11 cellular contexts compared by ENCODE assay signal in genomic region chr16:82010649-82011048, GRCh38. TPM values are rescaled to one million over a fixed set of nuclear protein-coding genes. Genes with fewer than 3 reads are reported as not detected.
DNase-seq lines count a peak whose midpoint lies in the region; ATAC-seq and TF ChIP-seq lines count a peak whose summit lies in the region.
"Had no signal": no experiment of that assay in that cellular context is flagged by ENCODE, and none has a peak within 500 bp of the region (broad histone marks: within the 10 kb centered on the region; RNA-seq: fewer than 3 reads in every experiment).

No MANE protein-coding gene starts in this region.

- H3K27me3 ChIP-seq in Caco-2 (replicated peaks; ENCODE audit: control insufficient read depth, insufficient read depth, low read length) (no peaks in the 10 kb centered on the region), MM.1S (replicated peaks; ENCODE audit: insufficient read depth, low read length) (no peaks in the 10 kb centered on the region), mammary epithelial cell (ENCODE audit: insufficient read depth, low read length) (no peaks in the 10 kb centered on the region)

- H3K4me2 ChIP-seq in MM.1S (ENCODE audit: low read depth, low read length) = peak overlapping the region; percentile 82
- H3K4me2 ChIP-seq in mammary epithelial cell (ENCODE audit: insufficient read depth, low read depth, low read length) = peak overlapping the region; percentile 97

- peak overlapping the region; percentile 63 for H3K27ac Mint-ChIP-seq in Caco-2 (ENCODE audit: unreplicated experiment)
- H3K27ac Mint-ChIP-seq in natural killer cell = peak overlapping the region; percentile 71 to 92
- H3K27ac Mint-ChIP-seq: WTC11 had no signal

- H2AFZ ChIP-seq in MM.1S (ENCODE audit: low read length) (peak overlapping the region; percentile 93), mammary epithelial cell (ENCODE audit: low read depth, low read length) (peak overlapping the region; percentile 100)

- H3F3A ChIP-seq in MM.1S (ENCODE audit: insufficient read depth, low read length) = peaks cover 3% of the 10 kb centered on the region; the same call in 1 of the 2 replicates

- H3K4me3 ChIP-seq in Caco-2 (ENCODE audit: low read depth, low read length) (peak overlapping the region; percentile 41), MM.1S (ENCODE audit: low read length) (peak overlapping the region; percentile 76), mammary epithelial cell (replicated peaks in 1 of 3; ENCODE audit: insufficient read depth in 1 of 3, low read depth in 2 of 3, low read length in 3 of 3) (peak overlapping the region; percentile 76 to 90 (median 81))

- H3K79me2 ChIP-seq in MM.1S (ENCODE audit: low read length) (peaks cover 10% of the 10 kb centered on the region; the same call in 1 of the 2 replicates), mammary epithelial cell (ENCODE audit: insufficient read depth, low read length) (peaks cover 13% of the 10 kb centered on the region)

- dilution Hi-C loops in mammary epithelial cell (cut with HindIII; ENCODE audit: low sequenced_read_pairs) = no loop called here

- no peaks in the 10 kb centered on the region for H3K9me2 ChIP-seq in MM.1S (replicated peaks; ENCODE audit: insufficient read depth, low read length)

- peaks cover 4% of the 10 kb centered on the region for H3K27me3 Mint-ChIP-seq in Caco-2 (ENCODE audit: insufficient read depth, unreplicated experiment)
- H3K27me3 Mint-ChIP-seq in natural killer cell (ENCODE audit: low read depth in 2 of 2) = peaks cover 14 to 23% of the 10 kb centered on the region in 2 donors

- H3K27ac ChIP-seq in MM.1S (ENCODE audit: low read length) (peak overlapping the region; percentile 73; the same call in 1 of the 2 replicates), mammary epithelial cell (ENCODE audit: insufficient read depth, low read depth, low read length) (peak overlapping the region; percentile 60)
- H3K27ac ChIP-seq: gastroesophageal sphincter had no signal

- no peak for DNase-seq in Caco-2
- peak; percentile 14 for DNase-seq in MM.1S
- peak; percentile 17 for DNase-seq in mammary epithelial cell
- DNase-seq in natural killer cell = no peak
- DNase-seq in dermis blood vessel endothelial cell = no peak
- DNase-seq in retina = no peak
- DNase-seq: DND-41 had no signal

- intact Hi-C loops in Caco-2 (cut with micrococcal nuclease; ENCODE audit: unreplicated experiment) (no loop called here), mammary epithelial cell (cut with micrococcal nuclease) (no loop called here), natural killer cell (cut with micrococcal nuclease) (no loop called here)

- H3K4me1 Mint-ChIP-seq in Caco-2 (ENCODE audit: low read depth, unreplicated experiment) = no peaks in the 10 kb centered on the region
- H3K4me1 Mint-ChIP-seq in natural killer cell = peaks cover 31 to 38% of the 10 kb centered on the region in 2 donors

- no peak for TF ChIP-seq CTCF in Caco-2 (IDR thresholded peaks at IDR 0.05; ENCODE audit: insufficient read depth in 1 of 2, low read depth in 1 of 2, low read length in 1 of 2, severe bottlenecking in 1 of 2, unreplicated experiment in 1 of 2)
- no peak for TF ChIP-seq CTCF in MM.1S (IDR thresholded peaks at IDR 0.05; ENCODE audit: low read length)
- TF ChIP-seq CTCF in mammary epithelial cell (conservative IDR thresholded peaks at IDR 0.05 in 1 of 2, IDR thresholded peaks at IDR 0.05 in 1 of 2; ENCODE audit: extremely low read depth in 1 of 2, insufficient read depth in 1 of 2, low read depth in 1 of 2, low read length in 2 of 2) = no peak
- TF ChIP-seq CTCF in natural killer cell (IDR thresholded peaks at IDR 0.05) = no peak

- ATAC-seq in natural killer cell (no peak), GM21723 (IDR thresholded peaks at IDR 0.05; ENCODE audit: unreplicated experiment) (no peak), HG03045 (IDR thresholded peaks at IDR 0.05; ENCODE audit: unreplicated experiment) (no peak)
- ATAC-seq: gastroesophageal sphincter, WTC11 had no signal

- WGBS in mammary epithelial cell (ENCODE audit: low coverage, missing lambda C conversion rate) = 45% methylated on average over 7 of the region's 8 CpGs

- H3K9me3 ChIP-seq in Caco-2 (peaks cover 40% of the 10 kb centered on the region), MM.1S (replicated peaks; ENCODE audit: insufficient read depth, low read length) (no peaks in the 10 kb centered on the region), mammary epithelial cell (replicated peaks; ENCODE audit: insufficient read depth, low read length) (peaks cover 3% of the 10 kb centered on the region)

- no peaks in the 10 kb centered on the region for H3K36me3 ChIP-seq in Caco-2 (ENCODE audit: control insufficient read depth, insufficient read depth, low read length)
- H3K36me3 ChIP-seq in MM.1S (replicated peaks; ENCODE audit: insufficient read depth, low read length) = no peaks in the 10 kb centered on the region
- H3K36me3 ChIP-seq in mammary epithelial cell (ENCODE audit: insufficient read depth, low read length) = peaks cover 4% of the 10 kb centered on the region
- H3K36me3 ChIP-seq: gastroesophageal sphincter had no signal

- H4K20me1 ChIP-seq in MM.1S (ENCODE audit: insufficient read depth, low read length) (no peaks in the 10 kb centered on the region), mammary epithelial cell (ENCODE audit: insufficient read depth, low read length) (no peaks in the 10 kb centered on the region)

- peaks cover 39% of the 10 kb centered on the region for H3K9me3 Mint-ChIP-seq in Caco-2 (ENCODE audit: unreplicated experiment)
- H3K9me3 Mint-ChIP-seq in natural killer cell = peaks cover 0 to 2% of the 10 kb centered on the region in 2 donors

- in situ Hi-C loops in mammary epithelial cell (cut with MboI; ENCODE audit: low sequenced_read_pairs in 2 of 2) = no loop called here

- POLR2A ChIA-PET in Caco-2 (lab: Charles Lee) = no interaction called here

- H3K4me3 Mint-ChIP-seq in Caco-2 (ENCODE audit: unreplicated experiment) = peak overlapping the region; percentile 76
- peak overlapping the region; percentile 95 for H3K4me3 Mint-ChIP-seq in natural killer cell
- H3K4me3 Mint-ChIP-seq: WTC11 had no signal

- no peaks in the 10 kb centered on the region for H3K36me3 Mint-ChIP-seq in Caco-2 (ENCODE audit: insufficient read depth, unreplicated experiment)
- H3K36me3 Mint-ChIP-seq in natural killer cell = no peaks in the 10 kb centered on the region

- H3K4me1 ChIP-seq in Caco-2 (no peaks in the 10 kb centered on the region), MM.1S (ENCODE audit: low read length) (peaks cover 6% of the 10 kb centered on the region; the same call in 1 of the 2 replicates), mammary epithelial cell (ENCODE audit: insufficient read depth, low read length) (peaks cover 10% of the 10 kb centered on the region)
- H3K4me1 ChIP-seq: gastroesophageal sphincter had no signal

- CTCF ChIA-PET in Caco-2 (lab: Charles Lee) = no interaction called here
- CTCF ChIA-PET in mammary epithelial cell (lab: Charles Lee; ENCODE audit: low non-redundant PET) = no interaction called here

- H3K9ac ChIP-seq in MM.1S (ENCODE audit: low read length) (peak overlapping the region; percentile 79), mammary epithelial cell (ENCODE audit: insufficient read depth, low read length) (peak overlapping the region; percentile 88)

- BruUV-seq in Caco-2 (replicated peaks; lab: Mats Ljungman, UMichigan) (TSS peak; percentile 57), mammary epithelial cell (replicated peaks; lab: Mats Ljungman, UMichigan) (no TSS peak)

RNA-seq across cellular contexts. Expression of gene SDR42E1, which starts 0.6 kb away (rescaled TPM):
- 5.3 and 7.5 TPM in 2 replicates for total RNA-seq in Caco-2 (2022)
- total RNA-seq in mammary epithelial cell = 10 to 100 TPM; 19.7 to 21.5 TPM
- 10.6 TPM for polyA plus RNA-seq in mammary epithelial cell
- 30.8 TPM for polyA minus RNA-seq in mammary epithelial cell
- 1 to 10 TPM; 3.6 to 8.5 (median 6.3) TPM for total RNA-seq in natural killer cell
- 8.7 and 10.5 TPM in 2 replicates for total RNA-seq in dermis blood vessel endothelial cell

RNA-seq across cellular contexts. Expression of gene HSD17B2, which starts 24.4 kb away (rescaled TPM):
- total RNA-seq in Caco-2 (2022) (5.1 and 5.2 TPM in 2 replicates), mammary epithelial cell (1 to 10 TPM; 1.3 to 2.4 TPM), natural killer cell (not detected), dermis blood vessel endothelial cell (181 and 215 TPM in 2 replicates)
- polyA plus RNA-seq in mammary epithelial cell = 3.2 TPM
- not detected for polyA minus RNA-seq in mammary epithelial cell

Comparison
In these comparisons a context has a peak if more than half of its experiments do, and no peak if none do; other contexts are left out.
1. DNase-seq: peak in MM.1S (single experiment) and mammary epithelial cell (single experiment); none in Caco-2 (0 of 2), natural killer cell (single experiment), dermis blood vessel endothelial cell (single experiment) and retina (single experiment).
2. RNA of gene HSD17B2, which starts 24.4 kb away (total RNA-seq): 181 to 215 TPM in dermis blood vessel endothelial cell; 5.1 to 5.2 TPM in Caco-2, 1.3 to 2.4 TPM in mammary epithelial cell and not detected in natural killer cell; every median in the first group is over 10 times any median in the second.
3. Peak in every context shown above with its lines, with median percentiles within 50 percentile points of each other: H3K4me3 ChIP-seq.